Comparison of ENCODE assay signal across 31 cellular contexts in genomic region chr2:28576714-28577113, GRCh38.
"Had no signal": no experiment of that assay in that cellular context is flagged by ENCODE, and none has a peak within 500 bp of the region (broad histone marks: within the 10 kb centered on the region; RNA-seq: fewer than 3 reads in every experiment).

No MANE protein-coding gene starts in this region.

- ATAC-seq: activated CD4-positive, alpha-beta T cell treated with anti-CD3 and anti-CD28 coated beads for 36 hours; activated CD8-positive, alpha-beta T cell treated with anti-CD3 and anti-CD28 coated beads, Interleukin-2, amount 10 ng/mL, durations not matched to agents 7 days and 5 days; activated T-helper 17 cell treated with anti-CD3 and anti-CD28 coated beads, Interleukin-2, amount 50 U/mL, for 72 hours; effector memory CD8-positive, alpha-beta T cell; foreskin keratinocyte; gastroesophageal sphincter; heart right ventricle had no signal

- H3K27me3 ChIP-seq: brain microvascular endothelial cell, esophagus muscularis mucosa, foreskin keratinocyte, gastroesophageal sphincter, heart right ventricle, hepatocyte had no signal

- H3K4me1 ChIP-seq: esophagus muscularis mucosa, foreskin keratinocyte, gastroesophageal sphincter, heart right ventricle had no signal

- FAIRE-seq: astrocyte, colon had no signal

- H3K9me3 ChIP-seq: esophagus muscularis mucosa, gastroesophageal sphincter had no signal

- H3K36me3 ChIP-seq: brain microvascular endothelial cell, esophagus muscularis mucosa, gastroesophageal sphincter, heart right ventricle had no signal

- H3K27ac ChIP-seq: brain microvascular endothelial cell, esophagus muscularis mucosa, foreskin keratinocyte, gastroesophageal sphincter, heart right ventricle, hepatocyte had no signal

- H3K4me3 ChIP-seq: esophagus muscularis mucosa, gastroesophageal sphincter, heart right ventricle, hepatocyte had no signal

- DNase-seq: activated CD4-positive, alpha-beta memory T cell treated with anti-CD3 and anti-CD28 coated beads for 36 hours; activated CD4-positive, alpha-beta T cell treated with anti-CD3 and anti-CD28 coated beads for 36 hours; activated CD4-positive, alpha-beta T cell treated with anti-CD3 and anti-CD28 coated beads, Interleukin-2, amount 10 ng/mL, durations not matched to agents 24 days and 14 days; activated CD4-positive, CD25-positive, alpha-beta regulatory T cell; activated CD4-positive, CD25-positive, alpha-beta regulatory T cell treated with anti-CD3 and anti-CD28 coated beads, Interleukin-2, amount 50 U/mL, for 72 hours; activated CD8-positive, alpha-beta memory T cell treated with anti-CD3 and anti-CD28 coated beads, Interleukin-2, amount 50 U/mL, for 48 hours; activated CD8-positive, alpha-beta T cell treated with anti-CD3 and anti-CD28 coated beads, Interleukin-2, amount 10 ng/mL, durations not matched to agents 7 days and 5 days; activated effector memory CD4-positive, alpha-beta T cell treated with Interleukin-2 at 50 U/mL for 16 hours; activated gamma-delta T cell treated with Interleukin-2 at 50 U/mL for 16 hours; activated naive CD4-positive, alpha-beta T cell treated with anti-CD3 and anti-CD28 coated beads, Interleukin-2, amount 50 U/mL, for 16 hours; activated naive CD4-positive, alpha-beta T cell treated with Interleukin-2 at 50 U/mL for 16 hours; activated T-cell treated with anti-CD3 and anti-CD28 coated beads for 4 hours; activated T-cell treated with anti-CD3 and anti-CD28 coated beads, Interleukin-2, amount 50 U/mL, for 24 hours; amniotic stem cell; anterior cingulate cortex; brain microvascular endothelial cell; caudate nucleus; cortex of kidney; dermis blood vessel endothelial cell; effector CD4-positive, alpha-beta T cell; effector memory CD8-positive, alpha-beta T cell; erythroblast; foreskin keratinocyte; heart right ventricle; T-helper 2 cell had no signal
